13 cellular contexts compared by ENCODE assay signal in genomic region chr1:41980872-41981653, GRCh38.
DNase-seq lines count a peak whose midpoint lies in the region; ATAC-seq and TF ChIP-seq lines count a peak whose summit lies in the region.
"Had no signal": no experiment of that assay in that cellular context is flagged by ENCODE, and none has a peak within 500 bp of the region (broad histone marks: within the 10 kb centered on the region; RNA-seq: fewer than 3 reads in every experiment).

No MANE protein-coding gene starts in this region.

- peak; percentile 95 for ATAC-seq in stimulated activated effector memory CD8-positive, alpha-beta T cell treated with anti-CD3 and anti-CD28 coated beads, Interleukin-12 subunit alpha, Interleukin-12 subunit beta, amount 100 ng/mL, for 72 hours
- ATAC-seq in left lung, result no peak
- no peak for ATAC-seq in GM19035 (IDR thresholded peaks at IDR 0.05; ENCODE audit: unreplicated experiment)
- no peak for ATAC-seq in omental fat pad (ENCODE audit: low FRiP score)

- intact Hi-C loops in left lung (cut with DNase I), result no loop called here

- H3K4me3 ChIP-seq in NB4 (ENCODE audit: low read depth, low read length) (no peak overlapping the region), astrocyte of the spinal cord (ENCODE audit: low read depth, low read length) (no peak overlapping the region), left lung (no peak overlapping the region)

- TF ChIP-seq CTCF in NB4 (IDR thresholded peaks at IDR 0.05; ENCODE audit: low read depth, low read length) (no peak), astrocyte of the spinal cord (IDR thresholded peaks at IDR 0.05; ENCODE audit: low read depth, low read length) (no peak), left lung (IDR thresholded peaks at IDR 0.05) (no peak), omental fat pad (IDR thresholded peaks at IDR 0.05) (no peak)

- H3K4me1 ChIP-seq in left lung, result no peaks in the 10 kb centered on the region

- H3K27ac ChIP-seq in left lung, result no peak overlapping the region

- no peaks in the 10 kb centered on the region for H3K9me3 ChIP-seq in left lung

- no peak overlapping the region for H3K27ac Mint-ChIP-seq in activated naive CD4-positive, alpha-beta T cell treated with anti-CD3 and anti-CD28 coated beads, Interleukin-2, amount 10 ng/mL, durations not matched to agents 7 days and 5 days
- peak overlapping the region; percentile 10 for H3K27ac Mint-ChIP-seq in stimulated activated effector memory CD8-positive, alpha-beta T cell treated with anti-CD3 and anti-CD28 coated beads, Interleukin-12 subunit alpha, Interleukin-12 subunit beta, amount 100 ng/mL, for 72 hours
- H3K27ac Mint-ChIP-seq: nephron had no signal

- in situ Hi-C loops in astrocyte of the spinal cord (cut with HindIII; ENCODE audit: low sequenced_read_pairs), result no loop called here

- H3K9me3 Mint-ChIP-seq in activated naive CD4-positive, alpha-beta T cell treated with anti-CD3 and anti-CD28 coated beads, Interleukin-2, amount 10 ng/mL, durations not matched to agents 7 days and 5 days, result no peaks in the 10 kb centered on the region
- H3K9me3 Mint-ChIP-seq in stimulated activated effector memory CD8-positive, alpha-beta T cell treated with anti-CD3 and anti-CD28 coated beads, Interleukin-12 subunit alpha, Interleukin-12 subunit beta, amount 100 ng/mL, for 72 hours, result no peaks in the 10 kb centered on the region
- H3K9me3 Mint-ChIP-seq: nephron had no signal

- H3K27me3 Mint-ChIP-seq in activated naive CD4-positive, alpha-beta T cell treated with anti-CD3 and anti-CD28 coated beads, Interleukin-2, amount 10 ng/mL, durations not matched to agents 7 days and 5 days, result no peaks in the 10 kb centered on the region

- H3K27me3 ChIP-seq in left lung, result no peaks in the 10 kb centered on the region

- no peak for TF ChIP-seq POLR2A in NB4 (IDR thresholded peaks at IDR 0.05; ENCODE audit: extremely low read depth, insufficient read length)

- peaks cover 27% of the 10 kb centered on the region for H3K4me1 Mint-ChIP-seq in activated naive CD4-positive, alpha-beta T cell treated with anti-CD3 and anti-CD28 coated beads, Interleukin-2, amount 10 ng/mL, durations not matched to agents 7 days and 5 days
- H3K4me1 Mint-ChIP-seq in stimulated activated effector memory CD8-positive, alpha-beta T cell treated with anti-CD3 and anti-CD28 coated beads, Interleukin-12 subunit alpha, Interleukin-12 subunit beta, amount 100 ng/mL, for 72 hours, result peaks cover 33% of the 10 kb centered on the region
- H3K4me1 Mint-ChIP-seq: nephron had no signal

- H3K36me3 ChIP-seq in left lung, result no peaks in the 10 kb centered on the region

- H3K4me3 Mint-ChIP-seq in activated naive CD4-positive, alpha-beta T cell treated with anti-CD3 and anti-CD28 coated beads, Interleukin-2, amount 10 ng/mL, durations not matched to agents 7 days and 5 days, result no peak overlapping the region
- peak overlapping the region; percentile 13 for H3K4me3 Mint-ChIP-seq in stimulated activated effector memory CD8-positive, alpha-beta T cell treated with anti-CD3 and anti-CD28 coated beads, Interleukin-12 subunit alpha, Interleukin-12 subunit beta, amount 100 ng/mL, for 72 hours
- H3K4me3 Mint-ChIP-seq: nephron had no signal

- peaks cover 2% of the 10 kb centered on the region for H3K36me3 Mint-ChIP-seq in activated naive CD4-positive, alpha-beta T cell treated with anti-CD3 and anti-CD28 coated beads, Interleukin-2, amount 10 ng/mL, durations not matched to agents 7 days and 5 days
- H3K36me3 Mint-ChIP-seq in stimulated activated effector memory CD8-positive, alpha-beta T cell treated with anti-CD3 and anti-CD28 coated beads, Interleukin-12 subunit alpha, Interleukin-12 subunit beta, amount 100 ng/mL, for 72 hours, result no peaks in the 10 kb centered on the region

- CTCF ChIA-PET in activated naive CD4-positive, alpha-beta T cell treated with anti-CD3 and anti-CD28 coated beads, Interleukin-2, amount 10 ng/mL, durations not matched to agents 7 days and 5 days (lab: Charles Lee), result interaction anchor here (0.7 kb wide), 1 partner anchor 31 kb away, joined by 3 read pairs; no protein-coding TSS in a partner anchor

- DNase-seq in activated naive CD4-positive, alpha-beta T cell treated with anti-CD3 and anti-CD28 coated beads, Interleukin-2, amount 10 ng/mL, durations not matched to agents 7 days and 5 days, result peak; percentile 34
- no peak for DNase-seq in activated naive CD4-positive, alpha-beta T cell treated with anti-CD3 and anti-CD28 coated beads, Interleukin-2, amount 50 U/mL, for 16 hours
- peak; percentile 52 for DNase-seq in NB4 (ENCODE audit: low read depth)
- peak; percentile 14 for DNase-seq in astrocyte of the spinal cord (ENCODE audit: low read depth, low spot score)
- DNase-seq in stimulated activated effector memory CD8-positive, alpha-beta T cell treated with anti-CD3 and anti-CD28 coated beads, Interleukin-12 subunit alpha, Interleukin-12 subunit beta, amount 100 ng/mL, for 72 hours (ENCODE audit: low spot score in 2 of 2), result peak in 1 of 2 donors; percentile 17
- no peak for DNase-seq in left lung
- DNase-seq in omental fat pad (ENCODE audit: low spot score), result no peak
- DNase-seq: AML-193, NCI-H1694 treated with DMSO at 0.1 percent for 48 hours, small intestine, T1000 had no signal

Comparison
In these comparisons a context has a peak if more than half of its experiments do, and no peak if none do; other contexts are left out.
1. DNase-seq: peak in activated naive CD4-positive, alpha-beta T cell treated with anti-CD3 and anti-CD28 coated beads, Interleukin-2, amount 10 ng/mL, durations not matched to agents 7 days and 5 days (single experiment), NB4 (single experiment) and astrocyte of the spinal cord (single experiment); none in activated naive CD4-positive, alpha-beta T cell treated with anti-CD3 and anti-CD28 coated beads, Interleukin-2, amount 50 U/mL, for 16 hours (single experiment), left lung (0 of 2) and omental fat pad (single experiment).